1 cellular context compared by ENCODE assay signal in the genomic region with DNA sequence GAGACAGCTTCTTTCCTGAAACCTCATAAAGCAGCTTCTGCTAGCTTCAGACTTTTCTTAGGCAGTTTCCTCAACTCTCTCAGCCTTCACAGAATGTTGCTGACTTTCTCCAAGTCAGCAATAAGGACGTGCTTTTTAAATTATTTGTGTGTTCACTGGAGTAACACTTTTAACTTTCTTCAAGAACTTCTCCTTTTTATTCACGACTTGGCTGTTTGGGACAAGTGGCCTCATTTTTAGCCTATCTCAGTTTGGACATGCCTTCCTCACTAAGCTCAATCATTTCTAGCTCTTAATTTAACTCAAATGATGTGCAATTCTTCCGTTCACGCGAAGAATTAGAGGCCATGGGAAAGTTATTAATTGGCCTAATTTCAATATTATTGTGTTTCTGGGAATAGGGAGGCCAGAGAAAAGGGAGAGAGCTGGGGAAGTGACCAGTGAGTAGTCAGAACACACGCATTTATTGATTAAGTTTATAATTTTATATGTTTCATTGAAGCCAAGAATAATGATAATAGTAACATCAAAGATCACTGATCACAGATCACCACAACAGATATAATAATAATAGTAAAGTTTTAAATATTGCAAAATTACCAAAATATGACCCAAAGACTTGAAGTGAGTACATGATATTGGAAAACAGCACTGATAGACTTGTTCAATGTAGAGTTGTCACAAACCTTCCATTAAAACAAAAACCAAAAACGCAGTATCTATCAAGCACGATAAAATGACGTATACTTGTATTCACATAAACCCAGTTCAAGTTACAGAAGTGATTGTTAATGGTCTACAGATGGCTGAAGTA.
A peak's percentile ranks its signal among the peaks of the same experiment; 100 is the strongest.
TF ChIP-seq lines count a peak whose summit lies in the region.

No MANE protein-coding gene starts in this region.

TF ChIP-seq in HepG2, 621 proteins besides CTCF, POLR2A, EP300 and RAD21:
- TF ChIP-seq MAFK (conservative IDR thresholded peaks at IDR 0.05 in 1 of 2, IDR thresholded peaks at IDR 0.05 in 1 of 2; ENCODE audit: low read length in 2 of 2) (0 out of 4 replicates have a peak, but pooled peaks of 1 of the 2 experiments have one; percentile 17), CREB1 (IDR thresholded peaks at IDR 0.05) (peak; percentile 43; the same call in 1 of the 2 replicates), CREB1 (CRISPR knock-in tag; IDR thresholded peaks at IDR 0.05) (no peak), ZBTB2 (CRISPR knock-in tag; IDR thresholded peaks at IDR 0.05; ENCODE audit: low read depth) (no peak)
